ENCODE assay signal across 1 cellular context in the genomic region with DNA sequence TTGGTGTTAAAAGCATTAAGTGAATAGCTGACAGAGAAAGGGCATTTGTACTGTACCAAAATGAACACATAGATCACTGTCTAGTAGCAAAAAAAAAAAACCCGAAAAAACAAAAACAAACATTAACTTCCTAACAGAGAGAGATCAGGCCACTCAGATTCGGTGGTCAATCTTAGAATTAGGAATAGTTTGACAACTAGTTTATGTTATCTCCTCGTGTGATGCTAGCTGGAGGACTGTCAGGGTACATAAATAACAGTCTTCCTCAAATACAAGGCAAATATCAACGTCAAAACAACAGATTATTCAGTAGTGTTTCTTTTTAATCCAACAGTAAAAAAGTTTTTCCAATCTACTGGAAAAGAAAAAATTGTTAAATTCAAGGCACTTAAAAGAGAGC.
TF ChIP-seq lines count a peak whose summit lies in the region.

No MANE protein-coding gene starts in this region.

TF ChIP-seq in GM12878, 131 proteins besides CTCF, POLR2A, EP300 and RAD21 (continued from another document):
- TF ChIP-seq, protein P1, sequence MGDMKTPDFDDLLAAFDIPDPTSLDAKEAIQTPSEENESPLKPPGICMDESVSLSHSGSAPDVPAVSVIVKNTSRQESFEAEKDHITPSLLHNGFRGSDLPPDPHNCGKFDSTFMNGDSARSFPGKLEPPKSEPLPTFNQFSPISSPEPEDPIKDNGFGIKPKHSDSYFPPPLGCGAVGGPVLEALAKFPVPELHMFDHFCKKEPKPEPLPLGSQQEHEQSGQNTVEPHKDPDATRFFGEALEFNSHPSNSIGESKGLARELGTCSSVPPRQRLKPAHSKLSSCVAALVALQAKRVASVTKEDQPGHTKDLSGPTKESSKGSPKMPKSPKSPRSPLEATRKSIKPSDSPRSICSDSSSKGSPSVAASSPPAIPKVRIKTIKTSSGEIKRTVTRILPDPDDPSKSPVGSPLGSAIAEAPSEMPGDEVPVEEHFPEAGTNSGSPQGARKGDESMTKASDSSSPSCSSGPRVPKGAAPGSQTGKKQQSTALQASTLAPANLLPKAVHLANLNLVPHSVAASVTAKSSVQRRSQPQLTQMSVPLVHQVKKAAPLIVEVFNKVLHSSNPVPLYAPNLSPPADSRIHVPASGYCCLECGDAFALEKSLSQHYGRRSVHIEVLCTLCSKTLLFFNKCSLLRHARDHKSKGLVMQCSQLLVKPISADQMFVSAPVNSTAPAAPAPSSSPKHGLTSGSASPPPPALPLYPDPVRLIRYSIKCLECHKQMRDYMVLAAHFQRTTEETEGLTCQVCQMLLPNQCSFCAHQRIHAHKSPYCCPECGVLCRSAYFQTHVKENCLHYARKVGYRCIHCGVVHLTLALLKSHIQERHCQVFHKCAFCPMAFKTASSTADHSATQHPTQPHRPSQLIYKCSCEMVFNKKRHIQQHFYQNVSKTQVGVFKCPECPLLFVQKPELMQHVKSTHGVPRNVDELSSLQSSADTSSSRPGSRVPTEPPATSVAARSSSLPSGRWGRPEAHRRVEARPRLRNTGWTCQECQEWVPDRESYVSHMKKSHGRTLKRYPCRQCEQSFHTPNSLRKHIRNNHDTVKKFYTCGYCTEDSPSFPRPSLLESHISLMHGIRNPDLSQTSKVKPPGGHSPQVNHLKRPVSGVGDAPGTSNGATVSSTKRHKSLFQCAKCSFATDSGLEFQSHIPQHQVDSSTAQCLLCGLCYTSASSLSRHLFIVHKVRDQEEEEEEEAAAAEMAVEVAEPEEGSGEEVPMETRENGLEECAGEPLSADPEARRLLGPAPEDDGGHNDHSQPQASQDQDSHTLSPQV (IDR thresholded peaks at IDR 0.05): no peak
- TF ChIP-seq DPF2 (IDR thresholded peaks at IDR 0.05): no peak
- TF ChIP-seq EGR1 (IDR thresholded peaks at IDR 0.05; ENCODE audit: borderline replicate concordance in 1 of 2, low read depth in 2 of 2, low read length in 2 of 2): no peak
- no peak for TF ChIP-seq SUZ12 (IDR thresholded peaks at IDR 0.05; ENCODE audit: unreplicated experiment)
- TF ChIP-seq, protein P2, sequence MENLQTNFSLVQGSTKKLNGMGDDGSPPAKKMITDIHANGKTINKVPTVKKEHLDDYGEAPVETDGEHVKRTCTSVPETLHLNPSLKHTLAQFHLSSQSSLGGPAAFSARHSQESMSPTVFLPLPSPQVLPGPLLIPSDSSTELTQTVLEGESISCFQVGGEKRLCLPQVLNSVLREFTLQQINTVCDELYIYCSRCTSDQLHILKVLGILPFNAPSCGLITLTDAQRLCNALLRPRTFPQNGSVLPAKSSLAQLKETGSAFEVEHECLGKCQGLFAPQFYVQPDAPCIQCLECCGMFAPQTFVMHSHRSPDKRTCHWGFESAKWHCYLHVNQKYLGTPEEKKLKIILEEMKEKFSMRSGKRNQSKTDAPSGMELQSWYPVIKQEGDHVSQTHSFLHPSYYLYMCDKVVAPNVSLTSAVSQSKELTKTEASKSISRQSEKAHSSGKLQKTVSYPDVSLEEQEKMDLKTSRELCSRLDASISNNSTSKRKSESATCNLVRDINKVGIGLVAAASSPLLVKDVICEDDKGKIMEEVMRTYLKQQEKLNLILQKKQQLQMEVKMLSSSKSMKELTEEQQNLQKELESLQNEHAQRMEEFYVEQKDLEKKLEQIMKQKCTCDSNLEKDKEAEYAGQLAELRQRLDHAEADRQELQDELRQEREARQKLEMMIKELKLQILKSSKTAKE (IDR thresholded peaks at IDR 0.05; ENCODE audit: low read depth, poor library complexity, severe bottlenecking): no peak
- TF ChIP-seq ETV6 (conservative IDR thresholded peaks at IDR 0.05 in 1 of 2, IDR thresholded peaks at IDR 0.05 in 1 of 2; ENCODE audit: borderline replicate concordance in 1 of 2, low read depth in 1 of 2): no peak
